ENCODE assay signal across 8 cellular contexts in genomic region chr17:59373879-59374495, GRCh38. TPM values are rescaled to one million over a fixed set of nuclear protein-coding genes. Genes with fewer than 3 reads are reported as not detected.
DNase-seq lines count a peak whose midpoint lies in the region; ATAC-seq and TF ChIP-seq lines count a peak whose summit lies in the region.

No MANE protein-coding gene starts in this region.

- peaks cover 28% of the 10 kb centered on the region for H3K36me3 Mint-ChIP-seq in dendritic cell treated with granulocyte-macrophage colony-stimulating factor and Interleukin-4, amounts not matched to agents 40 ng/mL and 50 ng/mL, for 4 days (ENCODE audit: low read depth)
- peaks cover 5% of the 10 kb centered on the region for H3K36me3 Mint-ChIP-seq in nephron (ENCODE audit: low read depth)

- TF ChIP-seq CTCF in AG09319 (IDR thresholded peaks at IDR 0.05; ENCODE audit: low read depth, low read length) (no peak), OCI-LY7 (conservative IDR thresholded peaks at IDR 0.05; ENCODE audit: low read length) (no peak), nephron (IDR thresholded peaks at IDR 0.05; ENCODE audit: unreplicated experiment in 3 of 3) (no peak)

- intact Hi-C loops in OCI-LY7 (cut with micrococcal nuclease; ENCODE audit: unreplicated experiment), result no loop called here
- intact Hi-C loops in dendritic cell treated with granulocyte-macrophage colony-stimulating factor and Interleukin-4, amounts not matched to agents 40 ng/mL and 50 ng/mL, for 4 days (cut with micrococcal nuclease), result loop anchor here (5.0 kb wide), 2 partner anchors 42 to 63 kb away; partner anchors contain the start of gene YPEL2

- no peak overlapping the region for H3K4me2 ChIP-seq in OCI-LY7 (ENCODE audit: low read length)

- no peaks in the 10 kb centered on the region for H3K27me3 Mint-ChIP-seq in dendritic cell treated with granulocyte-macrophage colony-stimulating factor and Interleukin-4, amounts not matched to agents 40 ng/mL and 50 ng/mL, for 4 days
- no peaks in the 10 kb centered on the region for H3K27me3 Mint-ChIP-seq in nephron (ENCODE audit: low read depth)

- no peaks in the 10 kb centered on the region for H3K9me2 ChIP-seq in OCI-LY7 (ENCODE audit: insufficient read depth, low read length)

- H3K4me3 Mint-ChIP-seq in dendritic cell treated with granulocyte-macrophage colony-stimulating factor and Interleukin-4, amounts not matched to agents 40 ng/mL and 50 ng/mL, for 4 days, result peak overlapping the region; percentile 15
- H3K4me3 Mint-ChIP-seq in nephron, result no peak overlapping the region

- no peaks in the 10 kb centered on the region for H3K9me3 Mint-ChIP-seq in dendritic cell treated with granulocyte-macrophage colony-stimulating factor and Interleukin-4, amounts not matched to agents 40 ng/mL and 50 ng/mL, for 4 days
- no peaks in the 10 kb centered on the region for H3K9me3 Mint-ChIP-seq in nephron

- H3K27ac Mint-ChIP-seq in dendritic cell treated with granulocyte-macrophage colony-stimulating factor and Interleukin-4, amounts not matched to agents 40 ng/mL and 50 ng/mL, for 4 days, result peak overlapping the region; percentile 88
- peak overlapping the region; percentile 91 to 98 (median 97) for H3K27ac Mint-ChIP-seq in nephron

- CTCF ChIA-PET in OCI-LY7 (lab: Charles Lee; ENCODE audit: unreplicated experiment), result no interaction called here

- H2AFZ ChIP-seq in OCI-LY7 (ENCODE audit: low read length), result 0 out of 2 replicates have a peak overlapping the region, but pooled peaks have one; percentile 30

- no peaks in the 10 kb centered on the region for H3K36me3 ChIP-seq in OCI-LY7 (ENCODE audit: insufficient read depth, low read length)

- no peaks in the 10 kb centered on the region for H3K9me3 ChIP-seq in OCI-LY7 (ENCODE audit: low read length)

- no peak overlapping the region for H3K27ac ChIP-seq in OCI-LY7 (ENCODE audit: low read depth, low read length, poor library complexity, severe bottlenecking)

- peaks cover 48% of the 10 kb centered on the region for H3K4me1 ChIP-seq in OCI-LY7 (ENCODE audit: insufficient read depth, low read length, poor library complexity, severe bottlenecking)

- no peaks in the 10 kb centered on the region for H4K20me1 ChIP-seq in OCI-LY7 (ENCODE audit: insufficient read depth, low read length)

- POLR2A ChIA-PET in OCI-LY7 (lab: Charles Lee), result interaction anchor here (0.6 kb wide), 1 partner anchor 56 kb away, joined by 3 read pairs; no protein-coding TSS in a partner anchor

- no TSS peak for BruUV-seq in OCI-LY7 (replicated peaks; lab: Mats Ljungman, UMichigan)

- ATAC-seq in HG02759 (IDR thresholded peaks at IDR 0.05; ENCODE audit: unreplicated experiment), result no peak

- no peak overlapping the region for H3K4me3 ChIP-seq in OCI-LY7 (ENCODE audit: low read depth, low read length, poor library complexity, severe bottlenecking)

- DNase-seq in AG09319 (ENCODE audit: extremely low read depth, low read depth) (peak; percentile 61), OCI-LY7 (ENCODE audit: low spot score) (no peak), occipital lobe (lab: John Stamatoyannopoulos, UW) (no peak), COLO668 (lab: John Stamatoyannopoulos, UW; ENCODE audit: unreplicated experiment) (no peak)
- DNase-seq in stimulated activated CD4-positive, alpha-beta T cell treated with anti-CD3 and anti-CD28 coated beads, Interleukin-15, amount 100 ng/mL, for 24 hours, result no peak

- peaks cover 86% of the 10 kb centered on the region for H3K4me1 Mint-ChIP-seq in dendritic cell treated with granulocyte-macrophage colony-stimulating factor and Interleukin-4, amounts not matched to agents 40 ng/mL and 50 ng/mL, for 4 days (ENCODE audit: low read depth)
- H3K4me1 Mint-ChIP-seq in nephron, result peaks cover 64% of the 10 kb centered on the region

- H3K79me2 ChIP-seq in OCI-LY7 (ENCODE audit: insufficient read depth, low read depth, low read length), result no peaks in the 10 kb centered on the region

RNA-seq across cellular contexts. Expression of gene YPEL2, which starts 42.5 kb away (rescaled TPM):
- 0.88 and 2.2 TPM in 2 replicates for total RNA-seq in OCI-LY7 (2014; rRNA removed; shearing (Covaris generic))
- 3.1 and 5.1 TPM in 2 replicates for total RNA-seq in OCI-LY7 (2022)
- 8.9 TPM for total RNA-seq in occipital lobe
